ENCODE assay signal across 12 cellular contexts in genomic region chr6:137933696-137934095, GRCh38.
DNase-seq lines count a peak whose midpoint lies in the region; ATAC-seq, FAIRE-seq and TF ChIP-seq lines count a peak whose summit lies in the region.
"Had no signal": no experiment of that assay in that cellular context is flagged by ENCODE, and none has a peak within 500 bp of the region (broad histone marks: within the 10 kb centered on the region; RNA-seq: fewer than 3 reads in every experiment).

No MANE protein-coding gene starts in this region.

- H3K27ac ChIP-seq in OCI-LY7 (ENCODE audit: low read depth, low read length, poor library complexity, severe bottlenecking) (no peak overlapping the region), esophagus squamous epithelium (peak overlapping the region; percentile 45 to 82 (median 78)), ovary (no peak overlapping the region)

- no peak overlapping the region for H3K4me2 ChIP-seq in OCI-LY7 (ENCODE audit: low read length)

- H3K9me2 ChIP-seq in OCI-LY7 (ENCODE audit: insufficient read depth, low read length) = no peaks in the 10 kb centered on the region

- no peak for TF ChIP-seq EP300 in ovary (IDR thresholded peaks at IDR 0.05)

- H3K4me3 ChIP-seq in OCI-LY7 (ENCODE audit: low read depth, low read length, poor library complexity, severe bottlenecking) (no peak overlapping the region), esophagus squamous epithelium (no peak overlapping the region), ovary (no peak overlapping the region)

- H3K4me1 ChIP-seq in OCI-LY7 (ENCODE audit: insufficient read depth, low read length, poor library complexity, severe bottlenecking) (peaks cover under 1% of the 10 kb centered on the region), esophagus squamous epithelium (peaks cover 0 to 25% (median 13%) of the 10 kb centered on the region in 3 donors), ovary (ENCODE audit: insufficient read depth) (no peaks in the 10 kb centered on the region)

- H3K27me3 Mint-ChIP-seq in activated CD4-positive, alpha-beta memory T cell treated with anti-CD3 and anti-CD28 coated beads for 36 hours = no peaks in the 10 kb centered on the region
- H3K27me3 Mint-ChIP-seq: activated CD4-positive, alpha-beta T cell treated with anti-CD3 and anti-CD28 coated beads, Interleukin-2, amount 10 ng/mL, durations not matched to agents 7 days and 5 days had no signal

- CTCF ChIA-PET in OCI-LY7 (lab: Charles Lee; ENCODE audit: unreplicated experiment) = no interaction called here
- CTCF ChIA-PET in activated CD4-positive, alpha-beta memory T cell treated with anti-CD3 and anti-CD28 coated beads for 36 hours (lab: Charles Lee) = interaction anchor here (1.5 to 1.6 kb wide), 2 partner anchors 32 to 67 kb away, joined by 3 to 5 read pairs; partner anchors contain the start of gene TNFAIP3

- H3K27me3 ChIP-seq in esophagus squamous epithelium = no peaks in the 10 kb centered on the region
- H3K27me3 ChIP-seq in ovary = no peaks in the 10 kb centered on the region

- H3K9me3 ChIP-seq in OCI-LY7 (ENCODE audit: low read length) = peaks cover 18% of the 10 kb centered on the region; the same call in 1 of the 2 replicates
- no peaks in the 10 kb centered on the region for H3K9me3 ChIP-seq in esophagus squamous epithelium
- H3K9me3 ChIP-seq in ovary = no peaks in the 10 kb centered on the region

- H3K79me2 ChIP-seq in OCI-LY7 (ENCODE audit: insufficient read depth, low read depth, low read length) = no peaks in the 10 kb centered on the region

- no peak for ATAC-seq in activated CD4-positive, CD25-positive, alpha-beta regulatory T cell treated with anti-CD3 and anti-CD28 coated beads, Interleukin-2, amount 50 U/mL, for 24 hours

- BruUV-seq in OCI-LY7 (replicated peaks; lab: Mats Ljungman, UMichigan) = no TSS peak

- no peaks in the 10 kb centered on the region for H4K20me1 ChIP-seq in OCI-LY7 (ENCODE audit: insufficient read depth, low read length)

- POLR2A ChIA-PET in OCI-LY7 (lab: Charles Lee) = interaction anchor here (0.7 to 2.1 kb wide), 8 partner anchors 9 to 237 kb away, joined by 3 to 6 read pairs (median 3); no protein-coding TSS in a partner anchor
- POLR2A ChIA-PET in activated CD4-positive, alpha-beta memory T cell treated with anti-CD3 and anti-CD28 coated beads for 36 hours (lab: Charles Lee) = interaction anchor here (0.6 to 0.7 kb wide), 2 partner anchors 15 to 28 kb away, joined by 3 to 4 read pairs; no protein-coding TSS in a partner anchor

- H3K4me3 Mint-ChIP-seq in activated CD4-positive, alpha-beta memory T cell treated with anti-CD3 and anti-CD28 coated beads for 36 hours = no peak overlapping the region
- H3K4me3 Mint-ChIP-seq: activated CD4-positive, alpha-beta T cell treated with anti-CD3 and anti-CD28 coated beads, Interleukin-2, amount 10 ng/mL, durations not matched to agents 7 days and 5 days had no signal

- H3K36me3 Mint-ChIP-seq in activated CD4-positive, alpha-beta memory T cell treated with anti-CD3 and anti-CD28 coated beads for 36 hours = peaks cover 11% of the 10 kb centered on the region

- DNase-seq in EH (ENCODE audit: low read depth) (peak; percentile 88), OCI-LY7 (ENCODE audit: low spot score) (no peak), esophagus squamous epithelium (lab: John Stamatoyannopoulos, UW) (no peak), ovary (peak in 3 of 5 donors; percentile 13 to 56 (median 26)), frontal cortex (ENCODE audit: low spot score in 2 of 2) (no peak), SK-N-DZ (ENCODE audit: low spot score) (no peak)
- no peak for DNase-seq in activated CD4-positive, alpha-beta memory T cell treated with anti-CD3 and anti-CD28 coated beads for 36 hours
- DNase-seq: activated CD4-positive, alpha-beta T cell treated with anti-CD3 and anti-CD28 coated beads, Interleukin-2, amount 10 ng/mL, durations not matched to agents 7 days and 5 days; central memory CD4-positive, alpha-beta T cell; NCI-H2081 treated with DMSO at 0.1 percent for 48 hours had no signal

- no peak for TF ChIP-seq CTCF in OCI-LY7 (conservative IDR thresholded peaks at IDR 0.05; ENCODE audit: low read length)
- no peak for TF ChIP-seq CTCF in esophagus squamous epithelium (IDR thresholded peaks at IDR 0.05)
- no peak for TF ChIP-seq CTCF in ovary (IDR thresholded peaks at IDR 0.05)

- H3K36me3 ChIP-seq in OCI-LY7 (ENCODE audit: insufficient read depth, low read length) (no peaks in the 10 kb centered on the region), esophagus squamous epithelium (no peaks in the 10 kb centered on the region), ovary (no peaks in the 10 kb centered on the region)

- peaks cover 21% of the 10 kb centered on the region for H3K9me3 Mint-ChIP-seq in activated CD4-positive, alpha-beta memory T cell treated with anti-CD3 and anti-CD28 coated beads for 36 hours

- peaks cover 24% of the 10 kb centered on the region for H3K4me1 Mint-ChIP-seq in activated CD4-positive, alpha-beta memory T cell treated with anti-CD3 and anti-CD28 coated beads for 36 hours (ENCODE audit: low read depth)

- 0 out of 2 replicates have a peak overlapping the region, but pooled peaks have one; percentile 0 for H2AFZ ChIP-seq in OCI-LY7 (ENCODE audit: low read length)

- no peak overlapping the region for H3K27ac Mint-ChIP-seq in activated CD4-positive, alpha-beta memory T cell treated with anti-CD3 and anti-CD28 coated beads for 36 hours
- H3K27ac Mint-ChIP-seq: activated CD4-positive, alpha-beta T cell treated with anti-CD3 and anti-CD28 coated beads, Interleukin-2, amount 10 ng/mL, durations not matched to agents 7 days and 5 days had no signal

- no peak for FAIRE-seq in frontal cortex (lab: Jason Lieb, UNC)
- FAIRE-seq: H1 had no signal

- TF ChIP-seq POLR2A in esophagus squamous epithelium (IDR thresholded peaks at IDR 0.05) = no peak
- TF ChIP-seq POLR2A in ovary (IDR thresholded peaks at IDR 0.05) = no peak

- intact Hi-C loops in OCI-LY7 (cut with micrococcal nuclease; ENCODE audit: unreplicated experiment) = no loop called here
- intact Hi-C loops in esophagus squamous epithelium (cut with DNase I) = no loop called here
- intact Hi-C loops in ovary (cut with DNase I) = no loop called here
- intact Hi-C loops in activated CD4-positive, alpha-beta memory T cell treated with anti-CD3 and anti-CD28 coated beads for 36 hours (cut with micrococcal nuclease) = no loop called here

- WGBS in esophagus squamous epithelium, 2 donors = 26 to 28% methylated on average over 3 of the region's 3 CpGs
- 6 to 23% (median 9%) methylated on average over 3 of the region's 3 CpGs for WGBS in ovary, 3 donors

Comparison
In these comparisons a context has a peak if more than half of its experiments do, and no peak if none do; other contexts are left out.
1. DNase-seq: peak in EH (single experiment) and ovary (3 of 5); none in OCI-LY7 (single experiment), esophagus squamous epithelium (single experiment), frontal cortex (0 of 2), SK-N-DZ (single experiment) and activated CD4-positive, alpha-beta memory T cell treated with anti-CD3 and anti-CD28 coated beads for 36 hours (single experiment).
2. H3K27ac ChIP-seq: peak in esophagus squamous epithelium (4 of 4); none in OCI-LY7 (single experiment) and ovary (0 of 2).